Comparison of ENCODE assay signal across 17 cellular contexts in genomic region chr5:91474201-91474600, GRCh38.
DNase-seq lines count a peak whose midpoint lies in the region; ATAC-seq and TF ChIP-seq lines count a peak whose summit lies in the region.
"Had no signal": no experiment of that assay in that cellular context is flagged by ENCODE, and none has a peak within 500 bp of the region (broad histone marks: within the 10 kb centered on the region; RNA-seq: fewer than 3 reads in every experiment).

No MANE protein-coding gene starts in this region.

- TF ChIP-seq EP300 in ovary (IDR thresholded peaks at IDR 0.05), result no peak

- H3K36me3 ChIP-seq in ovary, result no peaks in the 10 kb centered on the region
- H3K36me3 ChIP-seq: BLaER1 had no signal

- H3K4me3 Mint-ChIP-seq in T-helper 17 cell, result no peak overlapping the region
- no peak overlapping the region for H3K4me3 Mint-ChIP-seq in activated T-cell treated with anti-CD3 and anti-CD28 coated beads, Interleukin-2, amount 50 U/mL, for 72 hours
- H3K4me3 Mint-ChIP-seq: GM23338 had no signal

- peaks cover 6% of the 10 kb centered on the region for H3K27me3 Mint-ChIP-seq in T-helper 17 cell
- H3K27me3 Mint-ChIP-seq in activated T-cell treated with anti-CD3 and anti-CD28 coated beads, Interleukin-2, amount 50 U/mL, for 72 hours (ENCODE audit: low read depth), result no peaks in the 10 kb centered on the region

- no peaks in the 10 kb centered on the region for H3K4me1 ChIP-seq in ovary (ENCODE audit: insufficient read depth)
- H3K4me1 ChIP-seq: Caco-2 had no signal

- H3K4me3 ChIP-seq in astrocyte of the spinal cord (ENCODE audit: low read depth, low read length) (no peak overlapping the region), ovary (no peak overlapping the region)
- H3K4me3 ChIP-seq: BLaER1, GM23338 had no signal

- H3K36me3 Mint-ChIP-seq in T-helper 17 cell (ENCODE audit: low read depth), result no peaks in the 10 kb centered on the region
- H3K36me3 Mint-ChIP-seq in activated T-cell treated with anti-CD3 and anti-CD28 coated beads, Interleukin-2, amount 50 U/mL, for 72 hours (ENCODE audit: insufficient read depth in 2 of 2), result no peaks in the 10 kb centered on the region

- intact Hi-C loops in ovary (cut with DNase I), result no loop called here

- H3K9me3 ChIP-seq in T-helper 17 cell (ENCODE audit: control insufficient read depth, low read length, poor library complexity, severe bottlenecking), result no peaks in the 10 kb centered on the region
- H3K9me3 ChIP-seq in ovary, result no peaks in the 10 kb centered on the region
- H3K9me3 ChIP-seq: BLaER1, Caco-2 had no signal

- 10 to 12% (median 11%) methylated on average over 1 of the region's 1 CpG for WGBS in ovary, 3 donors

- no peak for TF ChIP-seq CTCF in astrocyte of the spinal cord (IDR thresholded peaks at IDR 0.05; ENCODE audit: low read depth, low read length)
- TF ChIP-seq CTCF in ovary (IDR thresholded peaks at IDR 0.05), result no peak

- peaks cover 4% of the 10 kb centered on the region for H3K4me1 Mint-ChIP-seq in T-helper 17 cell
- H3K4me1 Mint-ChIP-seq in activated T-cell treated with anti-CD3 and anti-CD28 coated beads, Interleukin-2, amount 50 U/mL, for 72 hours (ENCODE audit: low read depth), result peaks cover 8% of the 10 kb centered on the region
- H3K4me1 Mint-ChIP-seq: GM23338 had no signal

- in situ Hi-C loops in astrocyte of the spinal cord (cut with HindIII; ENCODE audit: low sequenced_read_pairs), result no loop called here

- H3K27ac ChIP-seq in ovary, result no peak overlapping the region
- H3K27ac ChIP-seq: 22Rv1, BLaER1, HL-60 had no signal

- DNase-seq in HT1080 (ENCODE audit: low read depth) (peak; percentile 11), T-helper 17 cell (no peak), astrocyte of the spinal cord (ENCODE audit: low read depth, low spot score) (peak; percentile 56), iris pigment epithelial cell (ENCODE audit: low read depth) (peak; percentile 31), ovary (no peak), epidermal melanocyte (ENCODE audit: insufficient read length, low spot score) (no peak), AG20443 (ENCODE audit: low spot score) (no peak)
- no peak for DNase-seq in activated T-cell treated with anti-CD3 and anti-CD28 coated beads, Interleukin-2, amount 50 U/mL, for 72 hours
- DNase-seq: AML-193; Caco-2; CD8-positive, alpha-beta memory T cell; DMS53; H7 had no signal

- no peaks in the 10 kb centered on the region for H3K27me3 ChIP-seq in ovary
- H3K27me3 ChIP-seq: BLaER1 had no signal

- ATAC-seq in T-helper 17 cell, result no peak
- ATAC-seq in activated T-cell treated with anti-CD3 and anti-CD28 coated beads, Interleukin-2, amount 50 U/mL, for 72 hours (replicated peaks in 1 of 2), result no peak
- ATAC-seq: GM23338 had no signal

- no peak for TF ChIP-seq POLR2A in ovary (IDR thresholded peaks at IDR 0.05)

- H3K27ac Mint-ChIP-seq in T-helper 17 cell, result peak overlapping the region; percentile 27
- H3K27ac Mint-ChIP-seq in activated T-cell treated with anti-CD3 and anti-CD28 coated beads, Interleukin-2, amount 50 U/mL, for 72 hours, result no peak overlapping the region
- H3K27ac Mint-ChIP-seq: GM23338 had no signal

- no peaks in the 10 kb centered on the region for H3K9me3 Mint-ChIP-seq in activated T-cell treated with anti-CD3 and anti-CD28 coated beads, Interleukin-2, amount 50 U/mL, for 72 hours
- H3K9me3 Mint-ChIP-seq: GM23338 had no signal

Comparison
In these comparisons a context has a peak if more than half of its experiments do, and no peak if none do; other contexts are left out.
1. DNase-seq: peak in HT1080 (single experiment), astrocyte of the spinal cord (single experiment) and iris pigment epithelial cell (single experiment); none in T-helper 17 cell (0 of 3), ovary (0 of 5), activated T-cell treated with anti-CD3 and anti-CD28 coated beads, Interleukin-2, amount 50 U/mL, for 72 hours (0 of 2), epidermal melanocyte (single experiment) and AG20443 (single experiment).